Comparison of ENCODE assay signal across 1 cellular context in genomic region chr10:100535715-100536353, GRCh38.
TF ChIP-seq lines count a peak whose summit lies in the region.

Gene HIF1AN (plus strand): TSS chr10:100535943. CDS start chr10:100535959, 16 bp downstream.

TF ChIP-seq in HepG2, 621 proteins besides CTCF, POLR2A, EP300 and RAD21 (continued from another document and continues in another):
- TF ChIP-seq CCAR2 (optimal IDR thresholded peaks at IDR 0.05; ENCODE audit: low read depth, low read length) (peak; percentile 59), PRDM10 (CRISPR knock-in tag; IDR thresholded peaks at IDR 0.05; ENCODE audit: low read depth) (no peak), CHCHD3 (CRISPR knock-in tag; IDR thresholded peaks at IDR 0.05) (no peak), THAP9 (CRISPR knock-in tag; IDR thresholded peaks at IDR 0.05; ENCODE audit: borderline replicate concordance) (peak; percentile 78; the same call in 1 of the 2 replicates), TARDBP (CRISPR knock-in tag; IDR thresholded peaks at IDR 0.05) (peak; percentile 71; the same call in 1 of the 2 replicates), TBL1XR1 (IDR thresholded peaks at IDR 0.05; ENCODE audit: borderline replicate concordance, low read length, partially characterized antibody) (no peak), ISL2 (CRISPR knock-in tag; IDR thresholded peaks at IDR 0.05) (peak; percentile 53; the same call in 1 of the 2 replicates), FOXC1 (CRISPR knock-in tag; IDR thresholded peaks at IDR 0.05; ENCODE audit: borderline replicate concordance) (peak; percentile 72), ZNF691 (CRISPR knock-in tag; IDR thresholded peaks at IDR 0.05; ENCODE audit: borderline replicate concordance, low read depth) (0 out of 2 replicates have a peak, but pooled peaks have one; percentile 36), FOXO1 (CRISPR knock-in tag; IDR thresholded peaks at IDR 0.05) (peak; percentile 29; the same call in 1 of the 2 replicates), ELF4 (CRISPR knock-in tag; IDR thresholded peaks at IDR 0.05; ENCODE audit: borderline replicate concordance) (0 out of 2 replicates have a peak, but pooled peaks have one; percentile 67), ZBTB3 (CRISPR knock-in tag; IDR thresholded peaks at IDR 0.05; ENCODE audit: borderline replicate concordance, low read depth) (0 out of 2 replicates have a peak, but pooled peaks have one; percentile 31), ZNF367 (CRISPR knock-in tag; IDR thresholded peaks at IDR 0.05; ENCODE audit: borderline replicate concordance) (no peak), ZNF331 (CRISPR knock-in tag; IDR thresholded peaks at IDR 0.05) (0 out of 2 replicates have a peak, but pooled peaks have one; percentile 24), ETV5 (CRISPR knock-in tag; IDR thresholded peaks at IDR 0.05; ENCODE audit: borderline replicate concordance) (peak; percentile 90), PTBP1 (IDR thresholded peaks at IDR 0.05; ENCODE audit: low read depth, low read length, poor library complexity, severe bottlenecking) (peak; percentile 37), SP2 (CRISPR knock-in tag; IDR thresholded peaks at IDR 0.05) (peak; percentile 30; the same call in 1 of the 2 replicates), ZNF256 (CRISPR knock-in tag; conservative IDR thresholded peaks at IDR 0.05) (no peak), ZNF770 (CRISPR knock-in tag; IDR thresholded peaks at IDR 0.05) (peak; percentile 92), FOXP4 (CRISPR knock-in tag; IDR thresholded peaks at IDR 0.05) (peak; percentile 48; the same call in 1 of the 2 replicates), MED1 (CRISPR knock-in tag; IDR thresholded peaks at IDR 0.05) (peak; percentile 72), KIAA2018 (CRISPR knock-in tag; IDR thresholded peaks at IDR 0.05; ENCODE audit: borderline replicate concordance) (no peak), RXRB (CRISPR knock-in tag; IDR thresholded peaks at IDR 0.05; ENCODE audit: borderline replicate concordance) (peak; percentile 27; the same call in 1 of the 2 replicates), CBX5 (CRISPR knock-in tag; IDR thresholded peaks at IDR 0.05; ENCODE audit: borderline replicate concordance) (peak; percentile 72; the same call in 1 of the 2 replicates), MIXL1 (CRISPR knock-in tag; IDR thresholded peaks at IDR 0.05) (peak; percentile 85), MAZ (IDR thresholded peaks at IDR 0.05; ENCODE audit: borderline replicate concordance, low read depth, low read length) (peak; percentile 86), MAZ (CRISPR knock-in tag; IDR thresholded peaks at IDR 0.05; ENCODE audit: low read depth) (peak; percentile 68; the same call in 1 of the 2 replicates), YEATS4 (CRISPR knock-in tag; IDR thresholded peaks at IDR 0.05; ENCODE audit: borderline replicate concordance) (peak; percentile 73; the same call in 1 of the 2 replicates), ZNF687 (CRISPR knock-in tag; IDR thresholded peaks at IDR 0.05) (peak; percentile 77)
